Comparison of ENCODE assay signal across 29 cellular contexts in genomic region chr11:18245396-18245795, GRCh38. TPM values are rescaled to one million over a fixed set of nuclear protein-coding genes. Genes with fewer than 3 reads are reported as not detected.
DNase-seq lines count a peak whose midpoint lies in the region; ATAC-seq, FAIRE-seq and TF ChIP-seq lines count a peak whose summit lies in the region.
"Had no signal": no experiment of that assay in that cellular context is flagged by ENCODE, and none has a peak within 500 bp of the region (broad histone marks: within the 10 kb centered on the region; RNA-seq: fewer than 3 reads in every experiment).

No MANE protein-coding gene starts in this region.

- intact Hi-C loops in CD4-positive, alpha-beta memory T cell (cut with micrococcal nuclease) = loop anchor here (10.0 kb wide), 2 partner anchors 409 to 519 kb away; no protein-coding TSS in a partner anchor
- intact Hi-C loops in GM12878 (cut with micrococcal nuclease; ENCODE audit: unreplicated experiment) = loop anchor here (10.0 kb wide), 3 partner anchors 279 to 479 kb away; partner anchors contain the start of genes IGSF22 and TSG101

- H3K36me3 Mint-ChIP-seq in CD4-positive, alpha-beta memory T cell = no peaks in the 10 kb centered on the region
- H3K36me3 Mint-ChIP-seq in memory B cell = peaks cover 2% of the 10 kb centered on the region
- peaks cover 3% of the 10 kb centered on the region for H3K36me3 Mint-ChIP-seq in chondrocyte (ENCODE audit: low read depth)
- no peaks in the 10 kb centered on the region for H3K36me3 Mint-ChIP-seq in immature natural killer cell
- H3K36me3 Mint-ChIP-seq: CD8-positive, alpha-beta T cell; neural progenitor cell had no signal

- no peaks in the 10 kb centered on the region for H3K36me3 ChIP-seq in CD4-positive, alpha-beta memory T cell (ENCODE audit: insufficient read depth, low read length)
- no peaks in the 10 kb centered on the region for H3K36me3 ChIP-seq in GM12878 (ENCODE audit: control insufficient read depth in 2 of 2, insufficient read depth in 2 of 2, low read length in 1 of 2)
- H3K36me3 ChIP-seq: gastrocnemius medialis, MG63, neural progenitor cell, transverse colon had no signal

- 64% methylated on average over 6 of the region's 6 CpGs for WGBS in GM12878 (ENCODE audit: insufficient coverage, insufficient replicate concordance, low lambda C conversion rate, missing lambda C conversion rate)

- POLR2A ChIA-PET in CD4-positive, alpha-beta memory T cell (lab: Charles Lee; ENCODE audit: partially characterized antibody) = interaction anchor here (1.0 to 1.4 kb wide), 2 partner anchors 77 to 139 kb away, joined by 3 read pairs; partner anchors contain the start of genes GTF2H1, HPS5 and SAAL1
- POLR2A ChIA-PET in GM12878 (lab: Charles Lee) = no interaction called here

- no TSS peak for BruUV-seq in GM12878 (replicated peaks; lab: Mats Ljungman, UMichigan)

- peaks cover 8% of the 10 kb centered on the region for H3K4me1 ChIP-seq in CD4-positive, alpha-beta memory T cell (ENCODE audit: insufficient read depth, low read length)
- peaks cover 24% of the 10 kb centered on the region for H3K4me1 ChIP-seq in GM12878 (ENCODE audit: control insufficient read depth, insufficient read depth, low read length)
- H3K4me1 ChIP-seq: gastrocnemius medialis, neural progenitor cell had no signal

- TF ChIP-seq POLR2A in GM12878 (IDR thresholded peaks at IDR 0.05; ENCODE audit: low read depth, low read length) = no peak

- H3K4me2 ChIP-seq in GM12878 (ENCODE audit: control insufficient read depth, insufficient read depth) = peak overlapping the region; percentile 33; the same call in 1 of the 2 replicates
- H3K4me2 ChIP-seq: neural progenitor cell had no signal

- H3K4me1 Mint-ChIP-seq in CD4-positive, alpha-beta memory T cell = peaks cover 10 to 27% (median 18%) of the 10 kb centered on the region in 4 donors
- H3K4me1 Mint-ChIP-seq in memory B cell = peaks cover 14% of the 10 kb centered on the region
- peaks cover 4% of the 10 kb centered on the region for H3K4me1 Mint-ChIP-seq in chondrocyte (ENCODE audit: low read depth)
- peaks cover 5% of the 10 kb centered on the region in 2 donors for H3K4me1 Mint-ChIP-seq in immature natural killer cell
- H3K4me1 Mint-ChIP-seq: neural progenitor cell had no signal

- TF ChIP-seq CTCF in GM12878 (IDR thresholded peaks at IDR 0.05 in 2 of 3, conservative IDR thresholded peaks at IDR 0.05 in 1 of 3; ENCODE audit: control insufficient read depth in 2 of 3, extremely low read depth in 1 of 3, insufficient read depth in 1 of 3, low read depth in 3 of 3, low read length in 3 of 3) = no peak
- no peak for TF ChIP-seq CTCF in chondrocyte (IDR thresholded peaks at IDR 0.05)

- SMC1A ChIA-PET in GM12878 (lab: Charles Lee; ENCODE audit: uncharacterized antibody, unreplicated experiment) = interaction anchor here (0.9 to 4.8 kb wide), 10 partner anchors 20 to 164 kb away, joined by 3 to 48 read pairs (median 15); partner anchors contain the start of genes HPS5, LDHA and SAA1

- CTCF ChIA-PET in CD4-positive, alpha-beta memory T cell (lab: Charles Lee; ENCODE audit: partially characterized antibody) = interaction anchor here (1.8 kb wide), 1 partner anchor 11 kb away, joined by 4 read pairs; no protein-coding TSS in a partner anchor
- CTCF ChIA-PET in GM12878 (lab: Yijun Ruan, JAX) = interaction anchor here (1.1 to 3.2 kb wide), 10 partner anchors 20 to 518 kb away, joined by 3 to 44 read pairs (median 10); partner anchors contain the start of genes GTF2H1, HPS5, LDHA and SAA1

- no peak overlapping the region for H3K27ac ChIP-seq in CD4-positive, alpha-beta memory T cell (ENCODE audit: low read depth, low read length)
- peak overlapping the region; percentile 85 for H3K27ac ChIP-seq in GM12878 (ENCODE audit: control insufficient read depth, insufficient read depth)
- H3K27ac ChIP-seq: gastrocnemius medialis, neural progenitor cell had no signal

- no peak for TF ChIP-seq EP300 in GM12878 (IDR thresholded peaks at IDR 0.05; ENCODE audit: borderline replicate concordance in 1 of 2, control insufficient read depth in 1 of 2, low read depth in 2 of 2, low read length in 2 of 2)

- no peaks in the 10 kb centered on the region for H3K79me2 ChIP-seq in GM12878 (ENCODE audit: control insufficient read depth, insufficient read depth, low read length)

- H3K4me3 ChIP-seq in CD4-positive, alpha-beta memory T cell (ENCODE audit: low read length in 2 of 2) = no peak overlapping the region
- no peak overlapping the region for H3K4me3 ChIP-seq in GM12878
- H3K4me3 ChIP-seq: gastrocnemius medialis, K562, MG63, neural progenitor cell, transverse colon had no signal

- no peak for TF ChIP-seq RAD21 in GM12878 (IDR thresholded peaks at IDR 0.05; ENCODE audit: insufficient read depth, low read depth, low read length)

- no peak for FAIRE-seq in GM12878 (lab: Jason Lieb, UNC)
- FAIRE-seq: H1, TTC549 had no signal

- peak overlapping the region in 1 of 8 donors; percentile 6 for H3K4me3 Mint-ChIP-seq in CD4-positive, alpha-beta memory T cell
- H3K4me3 Mint-ChIP-seq in memory B cell = no peak overlapping the region
- no peak overlapping the region for H3K4me3 Mint-ChIP-seq in chondrocyte (ENCODE audit: unreplicated experiment)
- no peak overlapping the region for H3K4me3 Mint-ChIP-seq in immature natural killer cell
- H3K4me3 Mint-ChIP-seq: activated naive CD8-positive, alpha-beta T cell; neural progenitor cell had no signal

- no peak overlapping the region for H3K9ac ChIP-seq in GM12878 (ENCODE audit: control insufficient read depth, insufficient read depth, low read length)
- H3K9ac ChIP-seq: neural progenitor cell had no signal

- RAD21 ChIA-PET in GM12878 (lab: Charles Lee; ENCODE audit: unreplicated experiment) = interaction anchor here (0.6 to 4.3 kb wide), 5 partner anchors 15 to 519 kb away, joined by 3 to 39 read pairs (median 5); partner anchors contain the start of gene LDHA

- H3K9me3 ChIP-seq in CD4-positive, alpha-beta memory T cell (ENCODE audit: control insufficient read depth in 1 of 2, low read length in 2 of 2) = no peaks in the 10 kb centered on the region
- no peaks in the 10 kb centered on the region for H3K9me3 ChIP-seq in GM12878 (replicated peaks; ENCODE audit: control insufficient read depth, insufficient read depth, low read length)
- H3K9me3 ChIP-seq: gastrocnemius medialis, transverse colon had no signal

- peaks cover 0 to 4% of the 10 kb centered on the region in 2 donors for H3K27me3 Mint-ChIP-seq in CD4-positive, alpha-beta memory T cell
- H3K27me3 Mint-ChIP-seq in memory B cell (no peaks in the 10 kb centered on the region), chondrocyte (ENCODE audit: low read depth) (peaks cover 10% of the 10 kb centered on the region), immature natural killer cell (ENCODE audit: low read depth in 3 of 3) (peaks cover 2 to 8% (median 6%) of the 10 kb centered on the region in 3 donors)
- H3K27me3 Mint-ChIP-seq: activated naive CD8-positive, alpha-beta T cell had no signal

- peak overlapping the region; percentile 26; the same call in 1 of the 2 replicates for H2AFZ ChIP-seq in GM12878 (ENCODE audit: control insufficient read depth, low read depth, low read length)
- H2AFZ ChIP-seq: neural progenitor cell had no signal

- H3K9me3 Mint-ChIP-seq in CD4-positive, alpha-beta memory T cell = peaks cover 0 to 3% (median under 1%) of the 10 kb centered on the region in 8 donors
- peaks cover 4% of the 10 kb centered on the region for H3K9me3 Mint-ChIP-seq in memory B cell
- H3K9me3 Mint-ChIP-seq in chondrocyte (ENCODE audit: low read depth) = peaks cover 5% of the 10 kb centered on the region
- H3K9me3 Mint-ChIP-seq in immature natural killer cell = no peaks in the 10 kb centered on the region
- H3K9me3 Mint-ChIP-seq: CD8-positive, alpha-beta T cell; neural progenitor cell; stimulated activated naive CD8-positive, alpha-beta T cell treated with anti-CD3 and anti-CD28 coated beads, Interleukin-15, Interleukin-2, amounts not matched to agents 100 ng/mL and 50 ng/mL, for 24 hours had no signal

- H3K27me3 ChIP-seq in CD4-positive, alpha-beta memory T cell (ENCODE audit: insufficient read depth, low read length) = no peaks in the 10 kb centered on the region
- no peaks in the 10 kb centered on the region for H3K27me3 ChIP-seq in GM12878 (replicated peaks in 1 of 2; ENCODE audit: control insufficient read depth in 2 of 2, insufficient read depth in 2 of 2, low read length in 1 of 2)
- H3K27me3 ChIP-seq: gastrocnemius medialis, MG63, neural progenitor cell, transverse colon had no signal

- no peak for DNase-seq in CD4-positive, alpha-beta memory T cell
- DNase-seq in GM03348 (ENCODE audit: low spot score) = peak; percentile 26
- DNase-seq in GM12878 (ENCODE audit: low read depth, low spot score) = no peak
- DNase-seq in memory B cell (ENCODE audit: low spot score in 2 of 2) = no peak
- no peak for DNase-seq in chondrocyte (ENCODE audit: low spot score)
- no peak for DNase-seq in immature natural killer cell
- DNase-seq: activated CD4-positive, CD25-positive, alpha-beta regulatory T cell treated with anti-CD3 and anti-CD28 coated beads, Interleukin-2, amount 50 U/mL, for 72 hours; CD8-positive, alpha-beta T cell; effector CD8-positive, alpha-beta T cell; gastrocnemius medialis; GDM1; hypothalamus; MG63; NCI-H2081; NCI-H446; stimulated activated CD4-positive, alpha-beta T cell treated with anti-CD3 and anti-CD28 coated beads, Interleukin-15, amount 100 ng/mL, for 24 hours; SW 1271; transverse colon had no signal

- in situ Hi-C loops in GM12878 (cut with MboI) = no loop called here

- ATAC-seq in GM12878 (peak; percentile 1; the same call in 1 of the 3 replicates), memory B cell (ENCODE audit: low read depth) (no peak), HG03025 (IDR thresholded peaks at IDR 0.05; ENCODE audit: low FRiP score, unreplicated experiment) (no peak)
- ATAC-seq: CD8-positive, alpha-beta T cell; gastrocnemius medialis; Right ventricle myocardium inferior had no signal

- no peaks in the 10 kb centered on the region for H4K20me1 ChIP-seq in GM12878 (ENCODE audit: control insufficient read depth, insufficient read depth)

- H3K27ac Mint-ChIP-seq in CD4-positive, alpha-beta memory T cell = peak overlapping the region in 4 of 7 donors; percentile 15 to 88 (median 26)
- H3K27ac Mint-ChIP-seq in memory B cell (peak overlapping the region; percentile 2), chondrocyte (ENCODE audit: unreplicated experiment) (no peak overlapping the region), immature natural killer cell (no peak overlapping the region)
- H3K27ac Mint-ChIP-seq: activated naive CD8-positive, alpha-beta T cell; neural progenitor cell; progenitor cell of endocrine pancreas had no signal

RNA-seq across cellular contexts. Expression of gene SAA2, which starts 3.1 kb away (rescaled TPM):
- not detected for total RNA-seq in CD4-positive, alpha-beta memory T cell
- not detected for polyA plus RNA-seq in CD4-positive, alpha-beta memory T cell
- total RNA-seq in GM12878 (2013; cell fraction: nucleolus; rRNA removed) = 2.7 TPM in 1 of 2 replicates, not detected in the other
- total RNA-seq in GM12878 (2014; rRNA removed) (0.38 and 0.45 TPM in 2 replicates), GM12878 (2014; rRNA removed; fragmentation: Illumina TruSeq; extraction: Trizol) (0.18 TPM in 1 of 2 replicates, not detected in the other), GM12878 (2021) (4.1 and 5.7 TPM in 2 replicates), chondrocyte (not detected in 3 replicates)
- polyA plus RNA-seq in GM12878 (2011; ENCODE audit: low read depth) = not detected
- polyA plus RNA-seq in GM12878 (2011; rRNA removed) (0.20 and 0.24 TPM in 2 replicates), GM12878 (2014; fragmentation: Illumina TruSeq; extraction: Trizol) (0.32 TPM in 1 of 2 replicates, not detected in the other), GM12878 (2014; fragmentation: Nextera tagmentation; extraction: Ambion mirVana) (under 1 TPM in 1 of 2 experiments, not detected in 1; 0.24 TPM), GM12878 (2014; rRNA removed) (0.08 and 0.24 TPM in 2 replicates), GM12878 (2016; fragmentation: Nextera tagmentation; extraction: Ambion mirVana) (under 1 TPM in 1 of 2 experiments, not detected in 1; 0.32 TPM), immature natural killer cell (not detected)
- not detected in 2 replicates for polyA plus RNA-seq in GM12878 (2011; cell fraction: cytosol; rRNA removed)
- 0.28 and 0.39 TPM in 2 replicates for polyA plus RNA-seq in GM12878 (2011; cell fraction: nucleus; rRNA removed)
- 0.27 TPM in 1 of 2 replicates, not detected in the other for polyA plus RNA-seq in GM12878 (2012)
- polyA minus RNA-seq in GM12878 (2011; rRNA and poly(A)+ RNA removed) = not detected in 2 replicates
- polyA minus RNA-seq in GM12878 (2011; cell fraction: cytosol; rRNA and poly(A)+ RNA removed) = not detected in 2 replicates
- 0.60 TPM in 1 of 2 replicates, not detected in the other for polyA minus RNA-seq in GM12878 (2011; cell fraction: nucleus; rRNA and poly(A)+ RNA removed)
- total RNA-seq: H1, progenitor cell of endocrine pancreas had no signal
- polyA plus RNA-seq: H1, K562 had no signal

RNA-seq across cellular contexts. Expression of gene SAA4, which starts 8.8 kb away (rescaled TPM):
- not detected for total RNA-seq in CD4-positive, alpha-beta memory T cell
- not detected for polyA plus RNA-seq in CD4-positive, alpha-beta memory T cell
- total RNA-seq in GM12878 (2013; cell fraction: nucleolus; rRNA removed) = not detected in 2 replicates
- not detected in 2 replicates for total RNA-seq in GM12878 (2014; rRNA removed)
- total RNA-seq in GM12878 (2014; rRNA removed; fragmentation: Illumina TruSeq; extraction: Trizol) = not detected in 2 replicates
- total RNA-seq in GM12878 (2021) = not detected in 2 replicates
- not detected for polyA plus RNA-seq in GM12878 (2011; ENCODE audit: low read depth)
- polyA plus RNA-seq in GM12878 (2011; rRNA removed) = not detected in 2 replicates
- not detected in 2 replicates for polyA plus RNA-seq in GM12878 (2011; cell fraction: cytosol; rRNA removed)
- polyA plus RNA-seq in GM12878 (2011; cell fraction: nucleus; rRNA removed) = not detected in 2 replicates
- not detected in 2 replicates for polyA plus RNA-seq in GM12878 (2012)
- not detected in 2 replicates for polyA plus RNA-seq in GM12878 (2014; fragmentation: Illumina TruSeq; extraction: Trizol)
- polyA plus RNA-seq in GM12878 (2014; fragmentation: Nextera tagmentation; extraction: Ambion mirVana) = not detected
- not detected in 2 replicates for polyA plus RNA-seq in GM12878 (2014; rRNA removed)
- not detected for polyA plus RNA-seq in GM12878 (2016; fragmentation: Nextera tagmentation; extraction: Ambion mirVana)
- not detected in 2 replicates for polyA minus RNA-seq in GM12878 (2011; rRNA and poly(A)+ RNA removed)
- not detected in 2 replicates for polyA minus RNA-seq in GM12878 (2011; cell fraction: cytosol; rRNA and poly(A)+ RNA removed)
- not detected in 2 replicates for polyA minus RNA-seq in GM12878 (2011; cell fraction: nucleus; rRNA and poly(A)+ RNA removed)
- not detected in 3 replicates for total RNA-seq in chondrocyte
- not detected for polyA plus RNA-seq in immature natural killer cell
- total RNA-seq: CD8-positive, alpha-beta T cell; H1; HT1080; K562; progenitor cell of endocrine pancreas; Right ventricle myocardium inferior; transverse colon had no signal
- polyA plus RNA-seq: esophagus, H1, K562 had no signal

RNA-seq across cellular contexts. Expression of gene SAA1, which starts 20.7 kb away (rescaled TPM):
- not detected for total RNA-seq in CD4-positive, alpha-beta memory T cell
- polyA plus RNA-seq in CD4-positive, alpha-beta memory T cell = not detected
- total RNA-seq in GM12878 (2013; cell fraction: nucleolus; rRNA removed) = not detected in 2 replicates
- total RNA-seq in GM12878 (2014; rRNA removed) = not detected in 2 replicates
- total RNA-seq in GM12878 (2014; rRNA removed; fragmentation: Illumina TruSeq; extraction: Trizol) = not detected in 2 replicates
- total RNA-seq in GM12878 (2021) = 5.5 and 6.9 TPM in 2 replicates
- polyA plus RNA-seq in GM12878 (2011; ENCODE audit: low read depth) = not detected
- polyA plus RNA-seq in GM12878 (2011; rRNA removed) = not detected in 2 replicates
- not detected in 2 replicates for polyA plus RNA-seq in GM12878 (2011; cell fraction: cytosol; rRNA removed)
- polyA plus RNA-seq in GM12878 (2011; cell fraction: nucleus; rRNA removed) = not detected in 2 replicates
- polyA plus RNA-seq in GM12878 (2012) = not detected in 2 replicates
- polyA plus RNA-seq in GM12878 (2014; fragmentation: Illumina TruSeq; extraction: Trizol) = not detected in 2 replicates
- not detected for polyA plus RNA-seq in GM12878 (2014; fragmentation: Nextera tagmentation; extraction: Ambion mirVana)
- polyA plus RNA-seq in GM12878 (2014; rRNA removed) = not detected in 2 replicates
- under 1 TPM in 1 of 2 experiments, not detected in 1; 0.36 TPM for polyA plus RNA-seq in GM12878 (2016; fragmentation: Nextera tagmentation; extraction: Ambion mirVana)
- not detected in 2 replicates for polyA minus RNA-seq in GM12878 (2011; rRNA and poly(A)+ RNA removed)
- polyA minus RNA-seq in GM12878 (2011; cell fraction: cytosol; rRNA and poly(A)+ RNA removed) = not detected in 2 replicates
- not detected in 2 replicates for polyA minus RNA-seq in GM12878 (2011; cell fraction: nucleus; rRNA and poly(A)+ RNA removed)
- total RNA-seq in chondrocyte = not detected in 3 replicates
- polyA plus RNA-seq in immature natural killer cell = not detected
- total RNA-seq: CD8-positive, alpha-beta T cell; H1; progenitor cell of endocrine pancreas had no signal
- polyA plus RNA-seq: K562 had no signal

Comparison
In these comparisons a context has a peak if more than half of its experiments do, and no peak if none do; other contexts are left out.
1. H3K27ac Mint-ChIP-seq: peak in CD4-positive, alpha-beta memory T cell (4 of 7) and memory B cell (single experiment); none in chondrocyte (single experiment) and immature natural killer cell (0 of 6).